In the genomic region with DNA sequence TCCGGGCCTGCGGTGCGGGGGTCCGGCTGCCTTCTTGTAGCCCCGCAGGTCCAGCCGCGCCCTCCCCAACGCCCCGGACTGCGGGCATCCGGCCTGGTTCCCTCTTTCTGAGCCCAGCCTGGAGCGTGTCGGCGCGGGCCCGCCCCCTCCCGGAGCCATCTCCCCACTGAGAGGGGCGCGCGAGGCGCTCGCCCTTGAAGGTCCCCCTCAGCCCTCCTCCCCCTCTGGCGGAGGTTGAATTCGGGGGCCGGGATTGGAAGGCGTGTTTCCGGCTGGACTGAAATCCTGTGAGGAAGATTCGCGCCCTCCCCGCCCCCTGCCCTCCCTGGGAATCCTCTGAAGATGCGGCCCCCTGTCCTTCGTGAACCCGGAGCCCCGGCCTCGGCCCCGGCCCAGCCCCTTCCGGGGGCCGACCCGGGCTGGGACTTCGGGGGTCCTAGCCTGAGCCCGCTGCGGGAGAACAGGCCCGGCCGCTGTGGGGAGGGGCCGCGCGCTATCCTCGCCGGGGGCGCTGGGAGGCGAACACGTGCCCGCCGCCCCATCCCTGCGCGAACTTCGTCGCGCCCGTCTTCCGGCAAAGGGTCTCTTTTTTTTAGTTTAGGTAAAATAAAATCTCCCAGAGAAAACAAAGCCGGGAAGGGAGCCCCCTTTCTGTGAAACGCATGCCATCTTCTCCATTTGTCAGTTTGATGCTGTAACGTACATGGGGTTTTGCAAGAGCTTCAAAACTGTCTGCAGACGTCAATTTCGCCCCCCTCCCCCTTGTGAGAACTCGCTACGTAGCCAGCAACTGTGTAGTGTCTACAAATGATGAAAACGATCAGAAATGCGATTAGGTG, we compare ENCODE assay signal across 8 cellular contexts. TPM values are rescaled to one million over a fixed set of nuclear protein-coding genes. Genes with fewer than 3 reads are reported as not detected.
DNase-seq lines count a peak whose midpoint lies in the region; ATAC-seq, FAIRE-seq and TF ChIP-seq lines count a peak whose summit lies in the region.

No MANE protein-coding gene starts in this region.

- TF ChIP-seq POLR2A in spleen (IDR thresholded peaks at IDR 0.05) = no peak

- POLR2A ChIA-PET in WTC11 (lab: Charles Lee) = interaction anchor here (0.6 to 1.7 kb wide), 10 partner anchors 8 to 567 kb away, joined by 3 to 10 read pairs (median 4); a partner anchor contains a TSS

- H3K36me3 ChIP-seq in bronchial epithelial cell (ENCODE audit: control insufficient read depth, insufficient read depth, low read length) (peaks cover 3% of the 10 kb centered on the region), spleen (peaks cover 0 to 19% (median 1%) of the 10 kb centered on the region in 6 donors)

- WGBS in spleen, 5 donors = 0% methylated on average over 34 to 70 of the region's 70 CpGs

- TF ChIP-seq CTCF in WTC11 (IDR thresholded peaks at IDR 0.05) (no peak), bronchial epithelial cell (IDR thresholded peaks at IDR 0.05; ENCODE audit: insufficient read depth, low read length, severe bottlenecking) (peak; percentile 32), spleen (IDR thresholded peaks at IDR 0.05 in 8 of 11, conservative IDR thresholded peaks at IDR 0.05 in 3 of 11) (peak in 3 of 11 experiments; percentile 3 to 36 (median 9))

- no peak for FAIRE-seq in bronchial epithelial cell (lab: Jason Lieb, UNC)

- peak overlapping the region; percentile 96 to 100 (median 99) for H3K27ac ChIP-seq in spleen

- H3K4me3 Mint-ChIP-seq in WTC11 = peak overlapping the region; percentile 82

- CTCF ChIA-PET in WTC11 (lab: Charles Lee) = interaction anchor here (0.9 to 1.4 kb wide), 5 partner anchors 22 to 68 kb away, joined by 3 to 8 read pairs (median 4); a partner anchor contains a TSS

- H3K27ac Mint-ChIP-seq in WTC11 = peak overlapping the region; percentile 94

- H3K27me3 Mint-ChIP-seq in WTC11 (ENCODE audit: low read depth) = no peaks in the 10 kb centered on the region

- H3K27me3 ChIP-seq in bronchial epithelial cell (ENCODE audit: control insufficient read depth, insufficient read depth, low read length) (no peaks in the 10 kb centered on the region), spleen (replicated peaks in 1 of 7) (no peaks in the 10 kb centered on the region)

- ATAC-seq in GM18499 (IDR thresholded peaks at IDR 0.05; ENCODE audit: insufficient read depth, unreplicated experiment) (peak; percentile 6), HG02885 (IDR thresholded peaks at IDR 0.05; ENCODE audit: poor library complexity, unreplicated experiment) (peak; percentile 39), WTC11 (peak; percentile 61)

- DNase-seq in NCI-H2227 (lab: John Stamatoyannopoulos, UW; ENCODE audit: unreplicated experiment) = peak; percentile 83
- DNase-seq in WTC11 (ENCODE audit: low spot score) = peak; percentile 83
- peak; percentile 57 for DNase-seq in bronchial epithelial cell (ENCODE audit: low read depth)
- DNase-seq in iris pigment epithelial cell (ENCODE audit: low read depth) = peak; percentile 93
- peak; percentile 97 for DNase-seq in spleen
- DNase-seq in NCI-H1048 (lab: John Stamatoyannopoulos, UW) = no peak

- H3K4me1 ChIP-seq in spleen = peaks cover 54 to 88% (median 78%) of the 10 kb centered on the region in 6 donors

- no peaks in the 10 kb centered on the region for H3K9me3 ChIP-seq in spleen

- peaks cover 29% of the 10 kb centered on the region for H3K4me1 Mint-ChIP-seq in WTC11

- H3K36me3 Mint-ChIP-seq in WTC11 = no peaks in the 10 kb centered on the region

- H3K4me3 ChIP-seq in bronchial epithelial cell (ENCODE audit: low read depth, low read length) = peak overlapping the region; percentile 70
- H3K4me3 ChIP-seq in spleen = peak overlapping the region; percentile 78 to 96 (median 90)

- intact Hi-C loops in spleen (cut with DNase I; ENCODE audit: low total_unique reads) = loop anchor here (5.0 kb wide), 1 partner anchor 70 kb away; no protein-coding TSS in a partner anchor

- no peaks in the 10 kb centered on the region for H3K9me3 Mint-ChIP-seq in WTC11

TF ChIP-seq in WTC11, 78 proteins besides CTCF, POLR2A, EP300 and RAD21 (continues in another document):
- TF ChIP-seq, protein P1, sequence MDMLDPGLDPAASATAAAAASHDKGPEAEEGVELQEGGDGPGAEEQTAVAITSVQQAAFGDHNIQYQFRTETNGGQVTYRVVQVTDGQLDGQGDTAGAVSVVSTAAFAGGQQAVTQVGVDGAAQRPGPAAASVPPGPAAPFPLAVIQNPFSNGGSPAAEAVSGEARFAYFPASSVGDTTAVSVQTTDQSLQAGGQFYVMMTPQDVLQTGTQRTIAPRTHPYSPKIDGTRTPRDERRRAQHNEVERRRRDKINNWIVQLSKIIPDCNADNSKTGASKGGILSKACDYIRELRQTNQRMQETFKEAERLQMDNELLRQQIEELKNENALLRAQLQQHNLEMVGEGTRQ (CRISPR knock-in tag; IDR thresholded peaks at IDR 0.05) = peak; percentile 76
- TF ChIP-seq, protein P2, sequence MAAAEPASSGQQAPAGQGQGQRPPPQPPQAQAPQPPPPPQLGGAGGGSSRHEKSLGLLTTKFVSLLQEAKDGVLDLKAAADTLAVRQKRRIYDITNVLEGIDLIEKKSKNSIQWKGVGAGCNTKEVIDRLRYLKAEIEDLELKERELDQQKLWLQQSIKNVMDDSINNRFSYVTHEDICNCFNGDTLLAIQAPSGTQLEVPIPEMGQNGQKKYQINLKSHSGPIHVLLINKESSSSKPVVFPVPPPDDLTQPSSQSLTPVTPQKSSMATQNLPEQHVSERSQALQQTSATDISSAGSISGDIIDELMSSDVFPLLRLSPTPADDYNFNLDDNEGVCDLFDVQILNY (CRISPR knock-in tag; IDR thresholded peaks at IDR 0.05) = peak; percentile 39; the same call in 1 of the 2 replicates
- TF ChIP-seq, protein P3, sequence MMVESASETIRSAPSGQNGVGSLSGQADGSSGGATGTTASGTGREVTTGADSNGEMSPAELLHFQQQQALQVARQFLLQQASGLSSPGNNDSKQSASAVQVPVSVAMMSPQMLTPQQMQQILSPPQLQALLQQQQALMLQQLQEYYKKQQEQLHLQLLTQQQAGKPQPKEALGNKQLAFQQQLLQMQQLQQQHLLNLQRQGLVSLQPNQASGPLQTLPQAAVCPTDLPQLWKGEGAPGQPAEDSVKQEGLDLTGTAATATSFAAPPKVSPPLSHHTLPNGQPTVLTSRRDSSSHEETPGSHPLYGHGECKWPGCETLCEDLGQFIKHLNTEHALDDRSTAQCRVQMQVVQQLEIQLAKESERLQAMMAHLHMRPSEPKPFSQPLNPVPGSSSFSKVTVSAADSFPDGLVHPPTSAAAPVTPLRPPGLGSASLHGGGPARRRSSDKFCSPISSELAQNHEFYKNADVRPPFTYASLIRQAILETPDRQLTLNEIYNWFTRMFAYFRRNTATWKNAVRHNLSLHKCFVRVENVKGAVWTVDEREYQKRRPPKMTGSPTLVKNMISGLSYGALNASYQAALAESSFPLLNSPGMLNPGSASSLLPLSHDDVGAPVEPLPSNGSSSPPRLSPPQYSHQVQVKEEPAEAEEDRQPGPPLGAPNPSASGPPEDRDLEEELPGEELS (CRISPR knock-in tag; IDR thresholded peaks at IDR 0.05) = peak; percentile 58; the same call in 1 of the 2 replicates
- 0 out of 2 replicates have a peak, but pooled peaks have one; percentile 60 for TF ChIP-seq ZNF232 (CRISPR knock-in tag; IDR thresholded peaks at IDR 0.05)
- TF ChIP-seq SP1 (CRISPR knock-in tag; conservative IDR thresholded peaks at IDR 0.05) = 0 out of 2 replicates have a peak, but pooled peaks have one; percentile 21
- TF ChIP-seq, protein P4, sequence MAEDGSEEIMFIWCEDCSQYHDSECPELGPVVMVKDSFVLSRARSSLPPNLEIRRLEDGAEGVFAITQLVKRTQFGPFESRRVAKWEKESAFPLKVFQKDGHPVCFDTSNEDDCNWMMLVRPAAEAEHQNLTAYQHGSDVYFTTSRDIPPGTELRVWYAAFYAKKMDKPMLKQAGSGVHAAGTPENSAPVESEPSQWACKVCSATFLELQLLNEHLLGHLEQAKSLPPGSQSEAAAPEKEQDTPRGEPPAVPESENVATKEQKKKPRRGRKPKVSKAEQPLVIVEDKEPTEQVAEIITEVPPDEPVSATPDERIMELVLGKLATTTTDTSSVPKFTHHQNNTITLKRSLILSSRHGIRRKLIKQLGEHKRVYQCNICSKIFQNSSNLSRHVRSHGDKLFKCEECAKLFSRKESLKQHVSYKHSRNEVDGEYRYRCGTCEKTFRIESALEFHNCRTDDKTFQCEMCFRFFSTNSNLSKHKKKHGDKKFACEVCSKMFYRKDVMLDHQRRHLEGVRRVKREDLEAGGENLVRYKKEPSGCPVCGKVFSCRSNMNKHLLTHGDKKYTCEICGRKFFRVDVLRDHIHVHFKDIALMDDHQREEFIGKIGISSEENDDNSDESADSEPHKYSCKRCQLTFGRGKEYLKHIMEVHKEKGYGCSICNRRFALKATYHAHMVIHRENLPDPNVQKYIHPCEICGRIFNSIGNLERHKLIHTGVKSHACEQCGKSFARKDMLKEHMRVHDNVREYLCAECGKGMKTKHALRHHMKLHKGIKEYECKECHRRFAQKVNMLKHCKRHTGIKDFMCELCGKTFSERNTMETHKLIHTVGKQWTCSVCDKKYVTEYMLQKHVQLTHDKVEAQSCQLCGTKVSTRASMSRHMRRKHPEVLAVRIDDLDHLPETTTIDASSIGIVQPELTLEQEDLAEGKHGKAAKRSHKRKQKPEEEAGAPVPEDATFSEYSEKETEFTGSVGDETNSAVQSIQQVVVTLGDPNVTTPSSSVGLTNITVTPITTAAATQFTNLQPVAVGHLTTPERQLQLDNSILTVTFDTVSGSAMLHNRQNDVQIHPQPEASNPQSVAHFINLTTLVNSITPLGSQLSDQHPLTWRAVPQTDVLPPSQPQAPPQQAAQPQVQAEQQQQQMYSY (CRISPR knock-in tag; IDR thresholded peaks at IDR 0.05) = no peak

RNA-seq across cellular contexts. Expression of a gene that starts 0.6 kb away (rescaled TPM):
- total RNA-seq in WTC11 (2021) (27.0 to 32.9 TPM (median 32.7 TPM) in 3 replicates), bronchial epithelial cell (77.9 and 136 TPM in 2 replicates), spleen (100 to 1,000 TPM; 128 to 201 (median 146) TPM)
- 100 to 1,000 TPM; 121 to 204 (median 176) TPM for polyA plus RNA-seq in spleen

RNA-seq across cellular contexts. Expression of a gene that starts 46.6 kb away (rescaled TPM):
- total RNA-seq in WTC11 (2021) (19.0 to 26.7 TPM (median 23.3 TPM) in 3 replicates), bronchial epithelial cell (11.6 and 25.0 TPM in 2 replicates), spleen (10 to 100 TPM; 20.7 to 40.0 (median 34.4) TPM)
- polyA plus RNA-seq in spleen = 10 to 100 TPM; 22.3 to 27.5 (median 22.5) TPM

RNA-seq across cellular contexts. Expression of a gene that starts 47.0 kb away (rescaled TPM):
- total RNA-seq in WTC11 (2021) (21.6 to 24.7 TPM (median 23.6 TPM) in 3 replicates), bronchial epithelial cell (30.3 and 52.9 TPM in 2 replicates), spleen (10 to 100 TPM; 60.6 to 80.4 (median 72.2) TPM)
- 10 to 100 TPM; 17.6 to 24.5 (median 20.5) TPM for polyA plus RNA-seq in spleen

Comparison
In these comparisons a context has a peak if more than half of its experiments do, and no peak if none do; other contexts are left out.
1. ATAC-seq: peak in every context shown above with its lines; median percentile 61 in WTC11; 39 in HG02885; 6 in GM18499.